In genomic region chr6:148345176-148345575, GRCh38 we compare ENCODE assay signal across 14 cellular contexts. TPM values are rescaled to one million over a fixed set of nuclear protein-coding genes. Genes with fewer than 3 reads are reported as not detected.
DNase-seq lines count a peak whose midpoint lies in the region; ATAC-seq and TF ChIP-seq lines count a peak whose summit lies in the region.
"Had no signal": no experiment of that assay in that cellular context is flagged by ENCODE, and none has a peak within 500 bp of the region (broad histone marks: within the 10 kb centered on the region; RNA-seq: fewer than 3 reads in every experiment).

No MANE protein-coding gene starts in this region.

- H3K36me3 Mint-ChIP-seq in MCF 10A (ENCODE audit: insufficient read depth, unreplicated experiment), result no peaks in the 10 kb centered on the region

- no peaks in the 10 kb centered on the region for H3K9me2 ChIP-seq in GM23248 (ENCODE audit: insufficient read depth)

- no peak overlapping the region for H3K27ac Mint-ChIP-seq in MCF 10A (ENCODE audit: low read depth, unreplicated experiment)
- H3K27ac Mint-ChIP-seq: activated CD4-positive, alpha-beta T cell treated with anti-CD3 and anti-CD28 coated beads for 36 hours; activated T-helper 1 cell treated with anti-CD3 and anti-CD28 coated beads, Interleukin-12 subunit alpha, Interleukin-12 subunit beta, Interleukin-2, Interleukin-4 antibody, amounts not matched to agents 30 ng/mL and 10 ng/mL and 1 ng/mL, durations not matched to agents 14 hours and 24 hours and 36 hours had no signal

- H3K27me3 ChIP-seq in breast epithelium (no peaks in the 10 kb centered on the region), esophagus (ENCODE audit: control insufficient read depth in 1 of 2, insufficient read depth in 2 of 2, low read length in 2 of 2) (no peaks in the 10 kb centered on the region), upper lobe of right lung (no peaks in the 10 kb centered on the region), GM23248 (replicated peaks; ENCODE audit: insufficient read depth) (no peaks in the 10 kb centered on the region)
- H3K27me3 ChIP-seq: right lobe of liver had no signal

- no peak overlapping the region for H2AFZ ChIP-seq in GM23248

- peaks cover 34% of the 10 kb centered on the region for H3K4me1 Mint-ChIP-seq in MCF 10A (ENCODE audit: insufficient read depth, unreplicated experiment)

- in situ Hi-C loops in GM23248 (cut with MboI), result no loop called here

- intact Hi-C loops in breast epithelium (cut with DNase I; ENCODE audit: low total_unique reads) (no loop called here), MCF 10A (cut with micrococcal nuclease) (no loop called here), upper lobe of right lung (cut with DNase I) (no loop called here)

- H3K4me3 ChIP-seq in breast epithelium (peak overlapping the region; percentile 72 to 88 (median 72)), esophagus (ENCODE audit: low read depth in 1 of 2, low read length in 2 of 2) (peak overlapping the region; percentile 29 to 80), mesodermal cell (ENCODE audit: extremely low read depth, insufficient read depth, low read length, poor library complexity, severe bottlenecking) (peak overlapping the region; percentile 18), upper lobe of right lung (peak overlapping the region; percentile 71), GM23248 (no peak overlapping the region)

- TF ChIP-seq CTCF in breast epithelium (IDR thresholded peaks at IDR 0.05), result no peak
- no peak for TF ChIP-seq CTCF in MCF 10A (IDR thresholded peaks at IDR 0.05; ENCODE audit: unreplicated experiment)
- TF ChIP-seq CTCF in upper lobe of right lung (IDR thresholded peaks at IDR 0.05), result no peak

- no peak overlapping the region for H3K4me2 ChIP-seq in GM23248 (ENCODE audit: unreplicated experiment)
- H3K4me2 ChIP-seq: KMS-11 had no signal

- BruUV-seq in MCF 10A (replicated peaks; lab: Mats Ljungman, UMichigan), result no TSS peak

- H3K27ac ChIP-seq in breast epithelium (peak overlapping the region; percentile 50 to 95), esophagus (ENCODE audit: low read depth in 2 of 2, low read length in 1 of 2) (peak overlapping the region; percentile 72 to 75), mesodermal cell (ENCODE audit: low read depth, low read length, severe bottlenecking) (peak overlapping the region; percentile 66), upper lobe of right lung (peak overlapping the region; percentile 96), GM23248 (no peak overlapping the region)
- H3K27ac ChIP-seq: KMS-11 had no signal

- H4K20me1 ChIP-seq in GM23248 (ENCODE audit: insufficient read depth), result no peaks in the 10 kb centered on the region

- DNase-seq in breast epithelium (ENCODE audit: low spot score in 2 of 2) (no peak), MCF 10A (ENCODE audit: unreplicated experiment) (no peak), upper lobe of right lung (no peak), GM23248 (no peak), kidney glomerular epithelial cell (lab: John Stamatoyannopoulos, UW) (no peak)
- DNase-seq: activated CD4-positive, alpha-beta T cell treated with anti-CD3 and anti-CD28 coated beads for 36 hours; COR-L47; NCI-H2107; right lobe of liver had no signal

- H3K9ac ChIP-seq in GM23248, result no peak overlapping the region
- H3K9ac ChIP-seq: KMS-11 had no signal

- CTCF ChIA-PET in MCF 10A (lab: Yijun Ruan, JAX), result interaction anchor here (1.0 to 1.7 kb wide), 2 partner anchors 119 to 194 kb away, joined by 4 read pairs; no protein-coding TSS in a partner anchor

- H3K36me3 ChIP-seq in breast epithelium, result no peaks in the 10 kb centered on the region
- no peaks in the 10 kb centered on the region for H3K36me3 ChIP-seq in esophagus (ENCODE audit: control insufficient read depth in 2 of 2, insufficient read depth in 2 of 2, low read length in 1 of 2)
- H3K36me3 ChIP-seq in mesodermal cell (ENCODE audit: control insufficient read depth, insufficient read depth, low read length), result peaks cover 11% of the 10 kb centered on the region
- no peaks in the 10 kb centered on the region for H3K36me3 ChIP-seq in upper lobe of right lung
- no peaks in the 10 kb centered on the region for H3K36me3 ChIP-seq in GM23248 (ENCODE audit: low read depth)
- H3K36me3 ChIP-seq: right lobe of liver had no signal

- 24 to 36% methylated on average over 1 of the region's 1 CpG for WGBS in esophagus, 2 donors
- 13 to 38% methylated on average over 1 of the region's 1 CpG for WGBS in mesodermal cell (ENCODE audit: insufficient coverage in 2 of 2), 2 experiments
- 92 to 93% methylated on average over 1 of the region's 1 CpG for WGBS in GM23248 (ENCODE audit: low coverage in 1 of 2, low lambda C conversion rate in 2 of 2, missing lambda C conversion rate in 2 of 2), 2 experiments

- POLR2A ChIA-PET in MCF 10A (lab: Yijun Ruan, JAX), result interaction anchor here (1.3 kb wide), 1 partner anchor 22 kb away, joined by 3 read pairs; no protein-coding TSS in a partner anchor

- H3F3A ChIP-seq in GM23248 (ENCODE audit: insufficient read depth), result peaks cover 25% of the 10 kb centered on the region; the same call in 1 of the 2 replicates

- H3K9me3 ChIP-seq in breast epithelium, result no peaks in the 10 kb centered on the region
- H3K9me3 ChIP-seq in esophagus (ENCODE audit: control insufficient read depth in 2 of 2, insufficient read depth in 1 of 2, low read depth in 1 of 2, low read length in 1 of 2), result no peaks in the 10 kb centered on the region
- no peaks in the 10 kb centered on the region for H3K9me3 ChIP-seq in mesodermal cell (ENCODE audit: control insufficient read depth, low read length)
- no peaks in the 10 kb centered on the region for H3K9me3 ChIP-seq in upper lobe of right lung
- H3K9me3 ChIP-seq in GM23248 (ENCODE audit: low read depth), result no peaks in the 10 kb centered on the region
- H3K9me3 ChIP-seq: right lobe of liver had no signal

- H3K4me1 ChIP-seq in breast epithelium (no peaks in the 10 kb centered on the region), esophagus (ENCODE audit: control insufficient read depth in 2 of 2, insufficient read depth in 2 of 2, low read length in 1 of 2) (no peaks in the 10 kb centered on the region), mesodermal cell (ENCODE audit: control insufficient read depth, insufficient read depth, low read length, poor library complexity, severe bottlenecking) (peaks cover 55% of the 10 kb centered on the region), upper lobe of right lung (peaks cover 22% of the 10 kb centered on the region), GM23248 (ENCODE audit: insufficient read depth) (peaks cover 43% of the 10 kb centered on the region)

- no peak overlapping the region for H3K4me3 Mint-ChIP-seq in MCF 10A (ENCODE audit: unreplicated experiment)
- H3K4me3 Mint-ChIP-seq: activated CD4-positive, alpha-beta T cell treated with anti-CD3 and anti-CD28 coated beads for 36 hours; activated T-helper 1 cell treated with anti-CD3 and anti-CD28 coated beads, Interleukin-12 subunit alpha, Interleukin-12 subunit beta, Interleukin-2, Interleukin-4 antibody, amounts not matched to agents 30 ng/mL and 10 ng/mL and 1 ng/mL, durations not matched to agents 14 hours and 24 hours and 36 hours had no signal

- peaks cover 97% of the 10 kb centered on the region for H3K79me2 ChIP-seq in GM23248 (ENCODE audit: insufficient read depth)

- ATAC-seq in upper lobe of right lung, result peak; percentile 41
- ATAC-seq in HG03139 (IDR thresholded peaks at IDR 0.05; ENCODE audit: unreplicated experiment), result no peak
- ATAC-seq: activated CD4-positive, alpha-beta T cell treated with anti-CD3 and anti-CD28 coated beads for 36 hours had no signal

- H3K27me3 Mint-ChIP-seq in MCF 10A (ENCODE audit: insufficient read depth, unreplicated experiment), result no peaks in the 10 kb centered on the region

- TF ChIP-seq POLR2A in breast epithelium (IDR thresholded peaks at IDR 0.05), result no peak

- H3K9me3 Mint-ChIP-seq in MCF 10A (ENCODE audit: unreplicated experiment), result no peaks in the 10 kb centered on the region
- H3K9me3 Mint-ChIP-seq: activated T-helper 1 cell treated with anti-CD3 and anti-CD28 coated beads, Interleukin-12 subunit alpha, Interleukin-12 subunit beta, Interleukin-2, Interleukin-4 antibody, amounts not matched to agents 30 ng/mL and 10 ng/mL and 1 ng/mL, durations not matched to agents 14 hours and 24 hours and 36 hours had no signal

RNA-seq across cellular contexts. Expression of gene SASH1, which starts 2.5 kb away (rescaled TPM):
- total RNA-seq in breast epithelium (100 to 1,000 TPM; 107 to 304 (median 145) TPM), MCF 10A (2022) (16.7 and 18.4 TPM in 2 replicates), upper lobe of right lung (108 TPM)
- polyA plus RNA-seq in esophagus (10 to 100 TPM; 29.6 to 59.0 TPM), GM23248 (2016; fragmentation: Nextera tagmentation; extraction: Ambion mirVana) (68.5 and 69.1 TPM in 2 replicates)
- 42.4 TPM for polyA plus RNA-seq in mesodermal cell (2013, experiment 1 of 2)
- polyA plus RNA-seq in mesodermal cell (2013, experiment 2 of 2), result 35.2 TPM
- total RNA-seq in GM23248 (2014; rRNA removed; shearing (Covaris generic)), result 89.7 and 99.0 TPM in 2 replicates
